ENCODE assay signal across 1 cellular context in genomic region chr9:34380034-34380510, GRCh38.
TF ChIP-seq lines count a peak whose summit lies in the region.

No MANE protein-coding gene starts in this region.

TF ChIP-seq in HepG2, 621 proteins besides CTCF, POLR2A, EP300 and RAD21 (continued from another document and continues in another):
- TF ChIP-seq ZNF230 (CRISPR knock-in tag; IDR thresholded peaks at IDR 0.05) (no peak), NCOA2 (CRISPR knock-in tag; IDR thresholded peaks at IDR 0.05) (peak; percentile 26; the same call in 1 of the 2 replicates), ONECUT2 (CRISPR knock-in tag; IDR thresholded peaks at IDR 0.05) (no peak), ETS1 (CRISPR knock-in tag; IDR thresholded peaks at IDR 0.05) (no peak), ZMAT3 (CRISPR knock-in tag; conservative IDR thresholded peaks at IDR 0.05) (no peak; the same call in 1 of the 2 replicates), GLMP (CRISPR knock-in tag; IDR thresholded peaks at IDR 0.05; ENCODE audit: borderline replicate concordance) (no peak), SIN3A (IDR thresholded peaks at IDR 0.05; ENCODE audit: borderline replicate concordance, low read depth, low read length) (no peak), ZSCAN31 (CRISPR knock-in tag; IDR thresholded peaks at IDR 0.05; ENCODE audit: low read depth) (0 out of 2 replicates have a peak, but pooled peaks have one; percentile 35), ZNF775 (CRISPR knock-in tag; IDR thresholded peaks at IDR 0.05; ENCODE audit: borderline replicate concordance) (0 out of 2 replicates have a peak, but pooled peaks have one; percentile 12), NKX3-1 (CRISPR knock-in tag; IDR thresholded peaks at IDR 0.05) (no peak), GFI1 (CRISPR knock-in tag; IDR thresholded peaks at IDR 0.05; ENCODE audit: borderline replicate concordance) (no peak), HNRNPLL (IDR thresholded peaks at IDR 0.05; ENCODE audit: low read depth, low read length, poor library complexity, severe bottlenecking) (no peak), KMT2A (CRISPR knock-in tag; IDR thresholded peaks at IDR 0.05) (peak; percentile 4; the same call in 1 of the 2 replicates), TMF1 (CRISPR knock-in tag; IDR thresholded peaks at IDR 0.05; ENCODE audit: low read depth) (0 out of 2 replicates have a peak, but pooled peaks have one; percentile 7), ZNF703 (CRISPR knock-in tag; IDR thresholded peaks at IDR 0.05; ENCODE audit: borderline replicate concordance) (no peak), ZBTB4 (CRISPR knock-in tag; IDR thresholded peaks at IDR 0.05; ENCODE audit: borderline replicate concordance) (peak; percentile 57; the same call in 1 of the 2 replicates), ZBTB3 (CRISPR knock-in tag; IDR thresholded peaks at IDR 0.05; ENCODE audit: borderline replicate concordance, low read depth) (0 out of 2 replicates have a peak, but pooled peaks have one; percentile 12), ELF1 (CRISPR knock-in tag; IDR thresholded peaks at IDR 0.05) (no peak), ZNF274 (CRISPR knock-in tag; IDR thresholded peaks at IDR 0.05) (peak; percentile 14), XRCC5 (optimal IDR thresholded peaks at IDR 0.05; ENCODE audit: low read length) (no peak), ZNF552 (CRISPR knock-in tag; IDR thresholded peaks at IDR 0.05; ENCODE audit: borderline replicate concordance) (peak; percentile 30; the same call in 1 of the 2 replicates), NFIB (CRISPR knock-in tag; IDR thresholded peaks at IDR 0.05; ENCODE audit: borderline replicate concordance) (0 out of 2 replicates have a peak, but pooled peaks have one; percentile 34), ZBTB38 (CRISPR knock-in tag; IDR thresholded peaks at IDR 0.05) (peak; percentile 91), AHR (CRISPR knock-in tag; IDR thresholded peaks at IDR 0.05) (0 out of 2 replicates have a peak, but pooled peaks have one; percentile 17), SP140L (CRISPR knock-in tag; IDR thresholded peaks at IDR 0.05; ENCODE audit: borderline replicate concordance) (no peak), NFRKB (IDR thresholded peaks at IDR 0.05) (no peak), ZNF329 (CRISPR knock-in tag; IDR thresholded peaks at IDR 0.05; ENCODE audit: low read depth) (no peak), ZNF607 (CRISPR knock-in tag; IDR thresholded peaks at IDR 0.05; ENCODE audit: borderline replicate concordance) (no peak), SKIL (CRISPR knock-in tag; IDR thresholded peaks at IDR 0.05; ENCODE audit: borderline replicate concordance) (no peak), RELA (CRISPR knock-in tag; IDR thresholded peaks at IDR 0.05) (no peak), POLR2G (IDR thresholded peaks at IDR 0.05; ENCODE audit: low read depth, low read length) (peak; percentile 14; the same call in 1 of the 2 replicates), CBFB (CRISPR knock-in tag; IDR thresholded peaks at IDR 0.05) (no peak), ZFP1 (CRISPR knock-in tag; IDR thresholded peaks at IDR 0.05) (no peak), NRL (CRISPR knock-in tag; IDR thresholded peaks at IDR 0.05; ENCODE audit: borderline replicate concordance) (0 out of 2 replicates have a peak, but pooled peaks have one; percentile 8), ZNF772 (CRISPR knock-in tag; IDR thresholded peaks at IDR 0.05) (no peak), ZNF782 (CRISPR knock-in tag; IDR thresholded peaks at IDR 0.05; ENCODE audit: borderline replicate concordance) (no peak)
- TF ChIP-seq, protein P1, sequence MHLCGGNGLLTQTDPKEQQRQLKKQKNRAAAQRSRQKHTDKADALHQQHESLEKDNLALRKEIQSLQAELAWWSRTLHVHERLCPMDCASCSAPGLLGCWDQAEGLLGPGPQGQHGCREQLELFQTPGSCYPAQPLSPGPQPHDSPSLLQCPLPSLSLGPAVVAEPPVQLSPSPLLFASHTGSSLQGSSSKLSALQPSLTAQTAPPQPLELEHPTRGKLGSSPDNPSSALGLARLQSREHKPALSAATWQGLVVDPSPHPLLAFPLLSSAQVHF (CRISPR knock-in tag; IDR thresholded peaks at IDR 0.05), result peak; percentile 10; the same call in 1 of the 2 replicates
- TF ChIP-seq, protein P2, sequence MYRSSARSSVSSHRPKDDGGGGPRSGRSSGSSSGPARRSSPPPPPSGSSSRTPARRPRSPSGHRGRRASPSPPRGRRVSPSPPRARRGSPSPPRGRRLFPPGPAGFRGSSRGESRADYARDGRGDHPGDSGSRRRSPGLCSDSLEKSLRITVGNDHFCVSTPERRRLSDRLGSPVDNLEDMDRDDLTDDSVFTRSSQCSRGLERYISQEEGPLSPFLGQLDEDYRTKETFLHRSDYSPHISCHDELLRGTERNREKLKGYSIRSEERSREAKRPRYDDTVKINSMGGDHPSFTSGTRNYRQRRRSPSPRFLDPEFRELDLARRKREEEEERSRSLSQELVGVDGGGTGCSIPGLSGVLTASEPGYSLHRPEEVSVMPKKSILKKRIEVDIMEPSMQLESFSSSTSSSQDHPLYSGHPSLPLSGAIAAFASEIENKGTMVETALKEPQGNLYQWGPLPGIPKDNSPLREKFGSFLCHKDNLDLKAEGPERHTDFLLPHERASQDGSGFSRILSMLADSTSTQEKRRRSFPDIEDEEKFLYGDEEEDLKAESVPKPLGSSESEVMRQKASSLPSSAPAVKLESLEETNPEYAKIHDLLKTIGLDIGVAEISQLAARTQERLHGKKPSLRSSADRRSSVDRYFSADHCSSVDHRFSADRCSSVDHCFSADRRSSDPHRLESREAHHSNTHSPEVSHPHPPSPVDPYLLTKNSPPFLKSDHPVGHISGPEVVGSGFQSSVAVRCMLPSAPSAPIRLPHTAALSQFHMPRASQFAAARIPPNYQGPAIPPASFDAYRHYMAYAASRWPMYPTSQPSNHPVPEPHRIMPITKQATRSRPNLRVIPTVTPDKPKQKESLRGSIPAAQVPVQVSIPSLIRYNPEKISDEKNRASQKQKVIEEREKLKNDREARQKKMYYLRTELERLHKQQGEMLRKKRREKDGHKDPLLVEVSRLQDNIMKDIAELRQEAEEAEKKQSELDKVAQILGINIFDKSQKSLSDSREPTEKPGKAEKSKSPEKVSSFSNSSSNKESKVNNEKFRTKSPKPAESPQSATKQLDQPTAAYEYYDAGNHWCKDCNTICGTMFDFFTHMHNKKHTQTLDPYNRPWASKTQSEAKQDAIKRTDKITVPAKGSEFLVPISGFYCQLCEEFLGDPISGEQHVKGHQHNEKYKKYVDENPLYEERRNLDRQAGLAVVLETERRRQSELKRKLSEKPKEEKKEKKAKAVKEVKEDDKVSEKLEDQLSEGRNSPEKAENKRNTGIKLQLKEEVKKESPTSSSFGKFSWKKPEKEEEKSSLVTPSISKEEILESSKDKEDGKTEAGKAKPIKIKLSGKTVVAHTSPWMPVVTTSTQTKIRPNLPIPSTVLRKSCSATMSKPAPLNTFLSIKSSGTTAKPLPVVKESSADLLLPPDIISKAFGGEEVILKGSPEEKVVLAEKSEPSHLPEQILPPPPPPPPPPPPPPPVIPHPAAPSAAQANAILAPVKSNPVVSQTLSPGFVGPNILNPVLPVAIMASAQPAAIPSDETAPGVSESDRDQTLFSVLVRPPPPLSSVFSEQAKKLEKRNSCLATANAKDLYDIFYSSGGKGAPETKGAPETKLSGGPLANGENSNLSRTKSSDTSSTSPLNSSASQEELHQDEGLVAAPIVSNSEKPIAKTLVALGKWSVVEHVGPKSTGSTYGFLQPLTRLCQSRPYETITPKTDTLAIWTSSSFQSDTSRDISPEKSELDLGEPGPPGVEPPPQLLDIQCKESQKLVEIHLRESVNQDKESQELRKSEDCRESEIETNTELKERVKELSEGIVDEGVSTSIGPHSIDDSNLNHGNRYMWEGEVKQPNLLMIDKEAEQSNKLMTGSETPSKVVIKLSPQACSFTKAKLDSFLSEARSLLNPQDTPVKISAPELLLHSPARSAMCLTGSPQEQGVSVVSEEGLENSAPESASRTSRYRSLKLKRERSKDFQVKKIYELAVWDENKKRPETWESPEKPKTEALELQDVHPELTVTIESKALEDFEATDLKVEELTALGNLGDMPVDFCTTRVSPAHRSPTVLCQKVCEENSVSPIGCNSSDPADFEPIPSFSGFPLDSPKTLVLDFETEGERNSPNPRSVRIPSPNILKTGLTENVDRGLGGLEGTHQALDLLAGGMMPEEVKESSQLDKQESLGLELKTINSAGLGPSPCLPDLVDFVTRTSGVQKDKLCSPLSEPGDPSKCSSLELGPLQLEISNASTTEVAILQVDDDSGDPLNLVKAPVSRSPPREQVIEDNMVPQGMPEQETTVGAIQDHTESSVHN (CRISPR knock-in tag; IDR thresholded peaks at IDR 0.05), result no peak
- TF ChIP-seq, protein P3, sequence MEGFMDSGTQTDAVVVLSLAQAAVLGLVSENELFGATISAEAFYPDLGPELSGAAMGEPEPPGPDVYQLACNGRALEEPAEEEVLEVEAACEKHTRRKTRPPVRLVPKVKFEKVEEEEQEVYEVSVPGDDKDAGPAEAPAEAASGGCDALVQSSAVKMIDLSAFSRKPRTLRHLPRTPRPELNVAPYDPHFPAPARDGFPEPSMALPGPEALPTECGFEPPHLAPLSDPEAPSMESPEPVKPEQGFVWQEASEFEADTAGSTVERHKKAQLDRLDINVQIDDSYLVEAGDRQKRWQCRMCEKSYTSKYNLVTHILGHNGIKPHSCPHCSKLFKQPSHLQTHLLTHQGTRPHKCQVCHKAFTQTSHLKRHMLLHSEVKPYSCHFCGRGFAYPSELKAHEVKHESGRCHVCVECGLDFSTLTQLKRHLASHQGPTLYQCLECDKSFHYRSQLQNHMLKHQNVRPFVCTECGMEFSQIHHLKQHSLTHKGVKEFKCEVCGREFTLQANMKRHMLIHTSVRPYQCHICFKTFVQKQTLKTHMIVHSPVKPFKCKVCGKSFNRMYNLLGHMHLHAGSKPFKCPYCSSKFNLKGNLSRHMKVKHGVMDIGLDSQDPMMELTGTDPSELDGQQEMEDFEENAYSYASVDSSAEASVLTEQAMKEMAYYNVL (CRISPR knock-in tag; IDR thresholded peaks at IDR 0.05; ENCODE audit: borderline replicate concordance), result no peak
- TF ChIP-seq, protein P4, sequence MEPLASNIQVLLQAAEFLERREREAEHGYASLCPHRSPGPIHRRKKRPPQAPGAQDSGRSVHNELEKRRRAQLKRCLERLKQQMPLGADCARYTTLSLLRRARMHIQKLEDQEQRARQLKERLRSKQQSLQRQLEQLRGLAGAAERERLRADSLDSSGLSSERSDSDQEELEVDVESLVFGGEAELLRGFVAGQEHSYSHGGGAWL (CRISPR knock-in tag; IDR thresholded peaks at IDR 0.05), result no peak
- TF ChIP-seq, protein P5, sequence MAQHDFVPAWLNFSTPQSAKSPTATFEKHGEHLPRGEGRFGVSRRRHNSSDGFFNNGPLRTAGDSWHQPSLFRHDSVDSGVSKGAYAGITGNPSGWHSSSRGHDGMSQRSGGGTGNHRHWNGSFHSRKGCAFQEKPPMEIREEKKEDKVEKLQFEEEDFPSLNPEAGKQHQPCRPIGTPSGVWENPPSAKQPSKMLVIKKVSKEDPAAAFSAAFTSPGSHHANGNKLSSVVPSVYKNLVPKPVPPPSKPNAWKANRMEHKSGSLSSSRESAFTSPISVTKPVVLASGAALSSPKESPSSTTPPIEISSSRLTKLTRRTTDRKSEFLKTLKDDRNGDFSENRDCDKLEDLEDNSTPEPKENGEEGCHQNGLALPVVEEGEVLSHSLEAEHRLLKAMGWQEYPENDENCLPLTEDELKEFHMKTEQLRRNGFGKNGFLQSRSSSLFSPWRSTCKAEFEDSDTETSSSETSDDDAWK (CRISPR knock-in tag; IDR thresholded peaks at IDR 0.05), result no peak
